Comparison of ENCODE assay signal across 8 cellular contexts in the genomic region with DNA sequence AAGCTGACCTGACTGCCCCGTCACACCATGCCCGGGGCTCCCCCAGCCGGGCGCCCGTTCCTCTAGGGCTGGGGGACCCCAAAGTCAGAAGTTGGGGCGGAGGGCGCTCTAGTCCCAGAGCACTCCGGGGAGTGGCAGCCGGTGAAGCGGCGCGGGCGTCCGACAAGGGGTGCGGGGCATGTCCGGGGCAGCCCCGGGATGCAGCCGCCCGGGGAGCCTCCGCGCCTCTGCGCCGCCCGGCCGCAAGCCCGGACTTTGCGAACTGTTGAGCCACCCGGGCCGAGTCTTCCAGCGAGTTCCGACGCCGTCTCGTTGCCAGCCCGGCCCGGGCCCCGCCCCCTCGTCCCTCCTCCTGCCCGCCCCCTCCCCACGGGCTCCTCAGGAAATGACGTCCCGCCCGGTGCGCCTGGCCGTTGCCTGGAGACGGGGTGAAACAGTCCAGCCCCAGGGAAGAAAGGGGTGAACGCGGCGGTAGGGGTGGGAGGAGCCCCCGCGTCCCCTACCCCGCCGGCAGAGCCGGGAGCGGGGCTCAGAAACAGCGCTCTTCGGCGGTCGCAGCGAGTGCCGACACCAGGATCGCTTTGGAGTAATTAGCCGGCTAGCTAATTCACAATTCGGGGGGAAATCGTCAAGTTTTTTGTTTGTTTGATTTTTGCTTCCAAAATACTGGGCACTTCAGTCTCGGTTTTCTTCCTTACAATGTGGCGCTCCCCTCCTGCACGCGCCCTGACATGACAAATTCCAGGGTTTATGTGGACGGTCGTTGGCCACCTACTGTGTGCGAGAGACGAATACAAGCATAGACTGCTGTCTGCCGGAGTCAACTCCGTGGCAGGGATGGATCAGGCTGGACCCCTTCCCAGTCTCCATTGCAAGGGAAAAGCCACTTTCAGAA. TPM values are rescaled to one million over a fixed set of nuclear protein-coding genes. Genes with fewer than 3 reads are reported as not detected.
DNase-seq lines count a peak whose midpoint lies in the region; ATAC-seq and TF ChIP-seq lines count a peak whose summit lies in the region.

WHRN (minus strand) TSS at position 287 of the 895 bp plus-strand sequence. CDS start 672 bp downstream, outside the sequence.

- H3K4me1 Mint-ChIP-seq in activated CD4-positive, alpha-beta T cell treated with anti-CD3 and anti-CD28 coated beads, Interleukin-2, amount 10 ng/mL, durations not matched to agents 7 days and 5 days: peaks cover 10% of the 10 kb centered on the region

- intact Hi-C loops in left colon (cut with DNase I, micrococcal nuclease): no loop called here

- peak; percentile 75 for ATAC-seq in HG03196 (IDR thresholded peaks at IDR 0.05; ENCODE audit: unreplicated experiment)
- peak; percentile 93 for ATAC-seq in left colon

- H3K27me3 Mint-ChIP-seq in activated CD4-positive, alpha-beta T cell treated with anti-CD3 and anti-CD28 coated beads, Interleukin-2, amount 10 ng/mL, durations not matched to agents 7 days and 5 days: peaks cover 76% of the 10 kb centered on the region

- TF ChIP-seq CTCF in coronary artery (IDR thresholded peaks at IDR 0.05): no peak

- DNase-seq in SIG-M5 treated with dmso at 0.1 percent for 504 hours (lab: John Stamatoyannopoulos, UW; ENCODE audit: unreplicated experiment): peak; percentile 79
- no peak for DNase-seq in SIG-M5 (lab: John Stamatoyannopoulos, UW)
- DNase-seq in NCI-H460 (ENCODE audit: extremely low read depth, low read depth): peak; percentile 90
- peak; percentile 93 for DNase-seq in activated CD4-positive, alpha-beta T cell treated with anti-CD3 and anti-CD28 coated beads, Interleukin-2, amount 10 ng/mL, durations not matched to agents 7 days and 5 days
- peak; percentile 89 for DNase-seq in coronary artery (ENCODE audit: low spot score)
- DNase-seq in left colon: peak; percentile 93 to 94
- DNase-seq in stimulated activated CD4-positive, alpha-beta T cell treated with anti-CD3 and anti-CD28 coated beads, Interleukin-15, amount 100 ng/mL, for 48 hours (ENCODE audit: low read depth in 2 of 2): peak; percentile 81 to 85

- peak within 1 kb of the TSS; percentile 76 for H3K4me3 Mint-ChIP-seq in activated CD4-positive, alpha-beta T cell treated with anti-CD3 and anti-CD28 coated beads, Interleukin-2, amount 10 ng/mL, durations not matched to agents 7 days and 5 days

- peak within 1 kb of the TSS; percentile 82 for H3K27ac Mint-ChIP-seq in activated CD4-positive, alpha-beta T cell treated with anti-CD3 and anti-CD28 coated beads, Interleukin-2, amount 10 ng/mL, durations not matched to agents 7 days and 5 days

- H3K36me3 Mint-ChIP-seq in activated CD4-positive, alpha-beta T cell treated with anti-CD3 and anti-CD28 coated beads, Interleukin-2, amount 10 ng/mL, durations not matched to agents 7 days and 5 days (ENCODE audit: low read depth): no peaks in the 10 kb centered on the region

- POLR2A ChIA-PET in activated CD4-positive, alpha-beta T cell treated with anti-CD3 and anti-CD28 coated beads, Interleukin-2, amount 10 ng/mL, durations not matched to agents 7 days and 5 days (lab: Charles Lee): interaction anchor here (0.6 kb wide), 1 partner anchor 161 kb away, joined by 3 read pairs; no protein-coding TSS in a partner anchor

- H3K9me3 Mint-ChIP-seq in activated CD4-positive, alpha-beta T cell treated with anti-CD3 and anti-CD28 coated beads, Interleukin-2, amount 10 ng/mL, durations not matched to agents 7 days and 5 days: no peaks in the 10 kb centered on the region

- H3K4me3 ChIP-seq in coronary artery: peak within 1 kb of the TSS; percentile 81

- peak within 1 kb of the TSS in 1 of 2 donors; percentile 25 for H3K27ac ChIP-seq in coronary artery

- CTCF ChIA-PET in activated CD4-positive, alpha-beta T cell treated with anti-CD3 and anti-CD28 coated beads, Interleukin-2, amount 10 ng/mL, durations not matched to agents 7 days and 5 days (lab: Charles Lee): interaction anchor here (0.5 to 1.9 kb wide), 6 partner anchors 20 to 203 kb away, joined by 3 to 8 read pairs (median 4); partner anchors contain the start of gene ATP6V1G1

RNA-seq across cellular contexts. Expression of gene WHRN, which starts in this region (rescaled TPM):
- total RNA-seq in NCI-H460 (2014; rRNA removed; shearing (Covaris generic)): 7.2 and 8.1 TPM in 2 replicates
- 15.9 and 18.8 TPM in 2 replicates for polyA plus RNA-seq in NCI-H460 (2014; cell fraction: nucleus; rRNA removed)
- total RNA-seq in activated CD4-positive, alpha-beta T cell treated with anti-CD3 and anti-CD28 coated beads, Interleukin-2, amount 10 ng/mL, durations not matched to agents 7 days and 5 days: 1 to 10 TPM in 1 of 2 experiments, under 1 TPM in 1; 0.64 to 1.2 TPM
- 1 to 10 TPM; 6.1 to 7.0 TPM for total RNA-seq in left colon
